8 cellular contexts compared by ENCODE assay signal in the genomic region with DNA sequence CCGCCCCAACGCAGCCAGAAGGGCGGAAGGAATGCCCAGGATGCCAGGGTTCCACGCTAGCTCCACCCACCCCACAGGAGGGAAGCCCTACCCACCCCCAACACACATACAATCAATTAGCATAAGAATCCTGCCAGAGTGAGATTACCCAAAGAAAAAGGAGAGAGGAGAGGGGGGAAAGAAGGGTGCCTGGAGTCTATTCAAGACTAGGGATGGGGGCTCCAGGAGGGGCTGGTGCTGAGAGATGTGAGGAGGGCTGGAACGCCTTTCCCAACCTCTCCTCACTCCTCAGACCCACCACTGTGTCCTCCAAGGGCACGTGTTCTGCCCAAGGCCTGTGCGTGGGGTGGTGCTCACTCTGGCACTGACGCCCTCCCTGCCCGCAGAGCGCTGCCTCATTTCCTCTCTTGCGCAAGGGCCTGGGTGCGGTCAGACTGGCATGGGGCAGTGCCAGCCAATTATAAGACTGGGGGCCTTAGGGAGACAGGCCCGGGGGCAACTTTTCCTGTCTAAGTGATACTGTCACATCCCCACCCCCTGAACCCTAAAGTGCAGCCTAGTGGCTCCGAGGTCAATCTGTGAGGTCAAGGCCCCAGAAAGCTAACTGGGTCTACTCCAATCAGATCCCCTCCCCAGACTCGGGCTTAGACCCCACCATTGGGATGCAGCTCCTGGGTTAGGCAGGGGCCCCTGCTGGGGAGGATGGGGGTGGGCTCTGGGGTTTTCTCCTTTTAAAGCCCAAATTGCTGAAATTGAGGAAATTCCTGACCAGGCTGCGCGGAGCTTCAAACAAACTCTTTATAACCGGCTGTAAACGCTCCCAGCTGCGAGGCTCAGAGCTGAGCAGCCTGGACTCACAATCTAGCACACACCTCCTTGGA. TPM values are rescaled to one million over a fixed set of nuclear protein-coding genes. Genes with fewer than 3 reads are reported as not detected.
DNase-seq lines count a peak whose midpoint lies in the region; ATAC-seq and TF ChIP-seq lines count a peak whose summit lies in the region.

No MANE protein-coding gene starts in this region.

- peak overlapping the region; percentile 90 for H3K4me3 Mint-ChIP-seq in WTC11

- no peaks in the 10 kb centered on the region for H3K27me3 ChIP-seq in HCT116 (ENCODE audit: insufficient read depth, low read length)
- H3K27me3 ChIP-seq in gastrocnemius medialis, result no peaks in the 10 kb centered on the region

- TF ChIP-seq CTCF in HCT116 (IDR thresholded peaks at IDR 0.05 in 2 of 3, conservative IDR thresholded peaks at IDR 0.05 in 1 of 3; ENCODE audit: borderline replicate concordance in 1 of 3, insufficient read depth in 1 of 3, low read depth in 2 of 3, low read length in 2 of 3) (no peak), WTC11 (IDR thresholded peaks at IDR 0.05) (no peak), fibroblast of villous mesenchyme (IDR thresholded peaks at IDR 0.05; ENCODE audit: insufficient read depth, low read depth, low read length) (no peak), gastrocnemius medialis (IDR thresholded peaks at IDR 0.05 in 4 of 5, conservative IDR thresholded peaks at IDR 0.05 in 1 of 5) (no peak)

- POLR2A ChIA-PET in HCT116 (lab: Charles Lee), result interaction anchor here (1.4 kb wide), 1 partner anchor 11 kb away, joined by 3 read pairs; no protein-coding TSS in a partner anchor
- POLR2A ChIA-PET in WTC11 (lab: Charles Lee), result interaction anchor here (0.7 to 2.1 kb wide), 7 partner anchors 17 to 282 kb away, joined by 3 to 5 read pairs (median 4); a partner anchor contains a TSS

- intact Hi-C loops in HCT116 (cut with micrococcal nuclease), result no loop called here
- intact Hi-C loops in gastrocnemius medialis (cut with DNase I; ENCODE audit: low total_unique reads), result loop anchor here (5.0 kb wide), 1 partner anchor 285 kb away; a partner anchor contains a TSS

- in situ Hi-C loops in gastrocnemius medialis (cut with MboI; ENCODE audit: low sequenced_read_pairs in 4 of 4), result loop anchor here in 2 of 4 donors (10.0 kb wide), 2 partner anchors 68 to 128 kb away; no protein-coding TSS in a partner anchor

- no peak overlapping the region for H2AFZ ChIP-seq in HCT116 (ENCODE audit: low read depth, low read length, poor library complexity, severe bottlenecking)

- peak overlapping the region; percentile 93 for H3K9ac ChIP-seq in HCT116 (ENCODE audit: low read length)

- no peak for TF ChIP-seq POLR2A in HCT116 (IDR thresholded peaks at IDR 0.05; ENCODE audit: borderline replicate concordance, extremely low read depth, insufficient read depth, insufficient read length)
- no peak for TF ChIP-seq POLR2A in gastrocnemius medialis (IDR thresholded peaks at IDR 0.05)

- no peaks in the 10 kb centered on the region for H4K20me1 ChIP-seq in HCT116 (ENCODE audit: insufficient read depth)

- RAD21 ChIA-PET in HCT116 (lab: Charles Lee; ENCODE audit: low non-redundant PET in 1 of 2, low total read pairs in 2 of 2, uncharacterized antibody in 2 of 2, unreplicated experiment in 2 of 2), result interaction anchor here in 1 of 2 experiments (0.7 kb wide), 1 partner anchor 164 kb away, joined by 3 read pairs; no protein-coding TSS in a partner anchor

- ATAC-seq in HCT116, result no peak
- peak; percentile 25 for ATAC-seq in WTC11
- no peak for ATAC-seq in gastrocnemius medialis
- ATAC-seq in HG03280 (IDR thresholded peaks at IDR 0.05; ENCODE audit: unreplicated experiment), result no peak
- ATAC-seq in HG02938 (IDR thresholded peaks at IDR 0.05; ENCODE audit: unreplicated experiment), result no peak

- H3K36me3 ChIP-seq in HCT116 (ENCODE audit: control insufficient read depth in 1 of 2, insufficient read depth in 2 of 2, low read length in 2 of 2) (peaks cover 7 to 13% of the 10 kb centered on the region in 2 experiments; a peak in 3 of 4 replicates), gastrocnemius medialis (no peaks in the 10 kb centered on the region)

- H3K9me2 ChIP-seq in HCT116 (ENCODE audit: insufficient read depth), result no peaks in the 10 kb centered on the region

- CTCF ChIA-PET in HCT116 (lab: Charles Lee), result interaction anchor here (1.0 to 1.6 kb wide), 5 partner anchors 20 to 104 kb away, joined by 3 to 5 read pairs (median 4); a partner anchor contains a TSS
- CTCF ChIA-PET in WTC11 (lab: Charles Lee), result interaction anchor here (0.5 to 12.2 kb wide), 27 partner anchors 12 to 237 kb away, joined by 3 to 333 read pairs (median 4); a partner anchor contains a TSS

- H3K9me3 ChIP-seq in HCT116 (ENCODE audit: control insufficient read depth in 1 of 2, insufficient read depth in 1 of 2, low read depth in 1 of 2, low read length in 2 of 2), result no peaks in the 10 kb centered on the region
- no peaks in the 10 kb centered on the region for H3K9me3 ChIP-seq in gastrocnemius medialis

- H3K4me1 ChIP-seq in HCT116 (ENCODE audit: control insufficient read depth in 1 of 2, insufficient read depth in 2 of 2, low read length in 2 of 2), result peaks cover 25 to 52% of the 10 kb centered on the region in 2 experiments
- H3K4me1 ChIP-seq in gastrocnemius medialis, result peaks cover 49 to 57% of the 10 kb centered on the region in 2 donors

- peak overlapping the region; percentile 100 for H3K4me2 ChIP-seq in HCT116 (ENCODE audit: low read length)

- TF ChIP-seq RAD21 in HCT116 (IDR thresholded peaks at IDR 0.05; ENCODE audit: low read depth), result no peak

- peaks cover 18% of the 10 kb centered on the region for H3K36me3 Mint-ChIP-seq in WTC11

- H3K27ac Mint-ChIP-seq in WTC11, result peak overlapping the region; percentile 95

- peaks cover 69% of the 10 kb centered on the region for H3K4me1 Mint-ChIP-seq in WTC11

- H3K9me3 Mint-ChIP-seq in WTC11, result no peaks in the 10 kb centered on the region

- peak overlapping the region in 1 of 2 experiments; percentile 15; a peak in 1 of 4 replicates for H3K4me3 ChIP-seq in HCT116 (replicated peaks in 1 of 2; ENCODE audit: low read depth in 1 of 2, low read length in 2 of 2)
- peak overlapping the region; percentile 75 for H3K4me3 ChIP-seq in fibroblast of villous mesenchyme (ENCODE audit: low read depth, low read length)
- H3K4me3 ChIP-seq in gastrocnemius medialis, result peak overlapping the region in 1 of 4 donors; percentile 83

- peaks cover 7% of the 10 kb centered on the region; the same call in 1 of the 2 replicates for H3K27me3 Mint-ChIP-seq in WTC11 (ENCODE audit: low read depth)

- peaks cover 40% of the 10 kb centered on the region for H3K79me2 ChIP-seq in HCT116 (ENCODE audit: insufficient read depth, low read length)

- H3K27ac ChIP-seq in HCT116 (ENCODE audit: low read depth, low read length) (peak overlapping the region; percentile 46), gastrocnemius medialis (peak overlapping the region; percentile 98 to 100 (median 98))

- no TSS peak for BruUV-seq in HCT116 (replicated peaks; lab: Mats Ljungman, UMichigan)

- DNase-seq in HCT116 (ENCODE audit: low read depth, low spot score) (no peak), WTC11 (ENCODE audit: low spot score) (peak; percentile 82), fibroblast of villous mesenchyme (ENCODE audit: low read depth) (peak; percentile 40), gastrocnemius medialis (peak in 1 of 2 donors; percentile 51), NCI-H82 treated with DMSO at 0.1 percent for 48 hours (lab: John Stamatoyannopoulos, UW; ENCODE audit: unreplicated experiment) (no peak), AG08396 (ENCODE audit: low spot score) (no peak)

TF ChIP-seq in HCT116, 20 proteins besides CTCF, POLR2A, EP300 and RAD21:
- TF ChIP-seq EZH2 (IDR thresholded peaks at IDR 0.05) (no peak), SP1 (IDR thresholded peaks at IDR 0.05; ENCODE audit: low read depth) (no peak), EZH2phosphoT487 (IDR thresholded peaks at IDR 0.05; ENCODE audit: borderline replicate concordance) (no peak), TCF7L2 (IDR thresholded peaks at IDR 0.05; ENCODE audit: borderline replicate concordance, extremely low read depth, insufficient read depth, insufficient read length) (no peak), POLR2AphosphoS5 (IDR thresholded peaks at IDR 0.05; ENCODE audit: low read depth, low read length) (peak; percentile 28; the same call in 1 of the 2 replicates), JUND (IDR thresholded peaks at IDR 0.05) (no peak), ZNF274 (IDR thresholded peaks at IDR 0.05; ENCODE audit: low read depth, low read length) (no peak)

TF ChIP-seq in WTC11, 78 proteins besides CTCF, POLR2A, EP300 and RAD21 (continues in another document):
- TF ChIP-seq, protein P1, sequence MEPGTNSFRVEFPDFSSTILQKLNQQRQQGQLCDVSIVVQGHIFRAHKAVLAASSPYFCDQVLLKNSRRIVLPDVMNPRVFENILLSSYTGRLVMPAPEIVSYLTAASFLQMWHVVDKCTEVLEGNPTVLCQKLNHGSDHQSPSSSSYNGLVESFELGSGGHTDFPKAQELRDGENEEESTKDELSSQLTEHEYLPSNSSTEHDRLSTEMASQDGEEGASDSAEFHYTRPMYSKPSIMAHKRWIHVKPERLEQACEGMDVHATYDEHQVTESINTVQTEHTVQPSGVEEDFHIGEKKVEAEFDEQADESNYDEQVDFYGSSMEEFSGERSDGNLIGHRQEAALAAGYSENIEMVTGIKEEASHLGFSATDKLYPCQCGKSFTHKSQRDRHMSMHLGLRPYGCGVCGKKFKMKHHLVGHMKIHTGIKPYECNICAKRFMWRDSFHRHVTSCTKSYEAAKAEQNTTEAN (CRISPR knock-in tag; IDR thresholded peaks at IDR 0.05), result peak; percentile 75; the same call in 1 of the 2 replicates
- peak; percentile 56 for TF ChIP-seq SP1 (CRISPR knock-in tag; conservative IDR thresholded peaks at IDR 0.05)
- no peak for TF ChIP-seq JUN (CRISPR knock-in tag; IDR thresholded peaks at IDR 0.05)

RNA-seq across cellular contexts. Expression of a gene that starts 10.2 kb away (rescaled TPM):
- total RNA-seq in HCT116 (2021; ENCODE audit: unreplicated experiment), result 1.9 TPM
- polyA plus RNA-seq in HCT116 (2012), result 0.33 and 0.47 TPM in 2 replicates
- 0.90 to 1.4 TPM (median 1.1 TPM) in 3 replicates for total RNA-seq in WTC11 (2021)
- total RNA-seq in fibroblast of villous mesenchyme, result under 0.01 TPM in 1 of 2 replicates, not detected in the other
- under 1 TPM in 2 of 4 donors, not detected in 2; 0.73 to 0.81 TPM for total RNA-seq in gastrocnemius medialis

RNA-seq across cellular contexts. Expression of a gene that starts 14.7 kb away (rescaled TPM):
- total RNA-seq in HCT116 (2021; ENCODE audit: unreplicated experiment), result 68.9 TPM
- polyA plus RNA-seq in HCT116 (2012), result 50.8 and 54.4 TPM in 2 replicates
- total RNA-seq in WTC11 (2021), result 68.1 to 77.2 TPM (median 69.7 TPM) in 3 replicates
- 28.0 and 29.4 TPM in 2 replicates for total RNA-seq in fibroblast of villous mesenchyme
- total RNA-seq in gastrocnemius medialis, result 1 to 10 TPM; 4.2 to 5.8 (median 4.9) TPM

RNA-seq across cellular contexts. Expression of a gene that starts 36.6 kb away (rescaled TPM):
- total RNA-seq in HCT116 (2021; ENCODE audit: unreplicated experiment) (20.3 TPM), WTC11 (2021) (11.5 to 12.6 TPM (median 12.3 TPM) in 3 replicates), fibroblast of villous mesenchyme (5.5 and 7.8 TPM in 2 replicates), gastrocnemius medialis (10 to 100 TPM in 1 of 4 donors, 1 to 10 TPM in 2, under 1 TPM in 1; 0.68 to 14.9 (median 1.9) TPM)
- 17.4 and 19.4 TPM in 2 replicates for polyA plus RNA-seq in HCT116 (2012)

RNA-seq across cellular contexts. Expression of a gene that starts 36.8 kb away (rescaled TPM):
- 49.7 TPM for total RNA-seq in HCT116 (2021; ENCODE audit: unreplicated experiment)
- 11.8 and 13.2 TPM in 2 replicates for polyA plus RNA-seq in HCT116 (2012)
- total RNA-seq in WTC11 (2021), result 26.6 to 36.6 TPM (median 36.1 TPM) in 3 replicates
- 10.6 and 10.8 TPM in 2 replicates for total RNA-seq in fibroblast of villous mesenchyme
- 1 to 10 TPM; 4.1 to 7.4 (median 5.0) TPM for total RNA-seq in gastrocnemius medialis

RNA-seq across cellular contexts. Expression of a gene that starts 50.8 kb away (rescaled TPM):
- total RNA-seq in HCT116 (2021; ENCODE audit: unreplicated experiment) (50.3 TPM), WTC11 (2021) (41.5 to 61.4 TPM (median 48.5 TPM) in 3 replicates), fibroblast of villous mesenchyme (4.8 and 6.5 TPM in 2 replicates), gastrocnemius medialis (under 1 TPM in 3 of 4 donors, not detected in 1; 0.20 to 0.44 (median 0.24) TPM)
- polyA plus RNA-seq in HCT116 (2012), result 33.9 and 36.7 TPM in 2 replicates

Comparison
In these comparisons a context has a peak if more than half of its experiments do, and no peak if none do; other contexts are left out.
1. DNase-seq: peak in WTC11 (single experiment) and fibroblast of villous mesenchyme (single experiment); none in HCT116 (single experiment), NCI-H82 treated with DMSO at 0.1 percent for 48 hours (single experiment) and AG08396 (single experiment).